Comparison of ENCODE assay signal across 8 cellular contexts in genomic region chr4:123418486-123418931, GRCh38. TPM values are rescaled to one million over a fixed set of nuclear protein-coding genes. Genes with fewer than 3 reads are reported as not detected.
DNase-seq lines count a peak whose midpoint lies in the region; ATAC-seq and TF ChIP-seq lines count a peak whose summit lies in the region.

No MANE protein-coding gene starts in this region.

- no peaks in the 10 kb centered on the region for H3K9me3 ChIP-seq in upper lobe of left lung
- no peaks in the 10 kb centered on the region for H3K9me3 ChIP-seq in CD4-positive, alpha-beta T cell (ENCODE audit: control insufficient read depth, low read length)

- H3K27ac Mint-ChIP-seq in CD4-positive, alpha-beta T cell = no peak overlapping the region

- no peak for TF ChIP-seq POLR2A in upper lobe of left lung (IDR thresholded peaks at IDR 0.05)

- H3K4me1 ChIP-seq in upper lobe of left lung = peaks cover 14 to 31% (median 25%) of the 10 kb centered on the region in 4 donors

- no peaks in the 10 kb centered on the region for H3K9me3 Mint-ChIP-seq in CD4-positive, alpha-beta T cell

- TF ChIP-seq CTCF in BJ (IDR thresholded peaks at IDR 0.05; ENCODE audit: insufficient read depth, low read depth, low read length) (no peak), upper lobe of left lung (IDR thresholded peaks at IDR 0.05) (no peak)
- TF ChIP-seq CTCF in CD4-positive, alpha-beta T cell (IDR thresholded peaks at IDR 0.05) = no peak

- H3K36me3 Mint-ChIP-seq in CD4-positive, alpha-beta T cell (ENCODE audit: low read depth) = no peaks in the 10 kb centered on the region

- intact Hi-C loops in CD4-positive, alpha-beta T cell (cut with DNase I, micrococcal nuclease) = no loop called here

- DNase-seq in BJ (ENCODE audit: low read depth) (peak; percentile 73), NCI-H345 treated with DMSO at 0.1 percent for 48 hours (lab: John Stamatoyannopoulos, UW; ENCODE audit: unreplicated experiment) (peak; percentile 83), amniotic stem cell (lab: John Stamatoyannopoulos, UW) (peak; percentile 57), islet precursor cell (peak; percentile 93), upper lobe of left lung (peak in 1 of 2 donors; percentile 40)
- no peak for DNase-seq in CD4-positive, alpha-beta T cell

- H3K27me3 Mint-ChIP-seq in CD4-positive, alpha-beta T cell = no peaks in the 10 kb centered on the region

- no peak for TF ChIP-seq EP300 in upper lobe of left lung (IDR thresholded peaks at IDR 0.05)

- H3K27ac ChIP-seq in upper lobe of left lung = peak overlapping the region; percentile 0 to 71 (median 27)
- no peak overlapping the region for H3K27ac ChIP-seq in CD4-positive, alpha-beta T cell (ENCODE audit: low read depth, low read length)

- ATAC-seq in GM19372 (IDR thresholded peaks at IDR 0.05; ENCODE audit: low read depth, unreplicated experiment) = peak; percentile 72
- ATAC-seq in HG03378 (IDR thresholded peaks at IDR 0.05; ENCODE audit: unreplicated experiment) = peak; percentile 80
- peak; percentile 57 to 67 for ATAC-seq in upper lobe of left lung (ENCODE audit: low FRiP score in 2 of 2)
- ATAC-seq in CD4-positive, alpha-beta T cell (ENCODE audit: poor library complexity) = no peak

- CTCF ChIA-PET in BJ (lab: Yijun Ruan, JAX) = interaction anchor here (0.6 kb wide), 1 partner anchor 241 kb away, joined by 3 read pairs; no protein-coding TSS in a partner anchor
- CTCF ChIA-PET in CD4-positive, alpha-beta T cell (lab: Charles Lee) = no interaction called here

- H3K4me1 Mint-ChIP-seq in CD4-positive, alpha-beta T cell (ENCODE audit: low read depth) = peaks cover 17% of the 10 kb centered on the region

- POLR2A ChIA-PET in BJ (lab: Charles Lee) = interaction anchor here (0.6 kb wide), 1 partner anchor 401 kb away, joined by 3 read pairs; no protein-coding TSS in a partner anchor
- POLR2A ChIA-PET in CD4-positive, alpha-beta T cell (lab: Charles Lee) = no interaction called here

- H3K4me3 Mint-ChIP-seq in CD4-positive, alpha-beta T cell = no peak overlapping the region

- no peak overlapping the region for H3K4me3 ChIP-seq in BJ (ENCODE audit: low read depth, low read length)
- no peak overlapping the region for H3K4me3 ChIP-seq in upper lobe of left lung

- no peaks in the 10 kb centered on the region for H3K36me3 ChIP-seq in BJ (ENCODE audit: control insufficient read depth, insufficient read depth, low read length)
- no peaks in the 10 kb centered on the region for H3K36me3 ChIP-seq in upper lobe of left lung

- no peaks in the 10 kb centered on the region for H3K27me3 ChIP-seq in BJ (ENCODE audit: control insufficient read depth, insufficient read depth, low read length)
- H3K27me3 ChIP-seq in upper lobe of left lung = no peaks in the 10 kb centered on the region
- H3K27me3 ChIP-seq in CD4-positive, alpha-beta T cell (ENCODE audit: control insufficient read depth, insufficient read depth, low read length) = no peaks in the 10 kb centered on the region

- WGBS in upper lobe of left lung, 2 donors = 4 to 5% methylated on average over 1 of the region's 1 CpG

RNA-seq across cellular contexts. Expression of gene SPRY1, which starts 21.9 kb away (rescaled TPM):
- 2.1 and 2.2 TPM in 2 replicates for polyA plus RNA-seq in BJ (2011; rRNA removed)
- polyA minus RNA-seq in BJ (2011; rRNA and poly(A)+ RNA removed) = 1.4 and 2.4 TPM in 2 replicates
- total RNA-seq in upper lobe of left lung = 100 to 1,000 TPM in 2 of 6 donors, 10 to 100 TPM in 4; 56.7 to 149 (median 97.4) TPM
- 10 to 100 TPM; 19.6 to 20.3 TPM for total RNA-seq in CD4-positive, alpha-beta T cell

Comparison
In these comparisons a context has a peak if more than half of its experiments do, and no peak if none do; other contexts are left out.
1. DNase-seq: peak in BJ (single experiment), NCI-H345 treated with DMSO at 0.1 percent for 48 hours (single experiment), amniotic stem cell (single experiment) and islet precursor cell (single experiment); none in CD4-positive, alpha-beta T cell (0 of 10).